ENCODE assay signal across 8 cellular contexts in genomic region chr9:71647094-71647591, GRCh38.
DNase-seq lines count a peak whose midpoint lies in the region; ATAC-seq and TF ChIP-seq lines count a peak whose summit lies in the region.

No MANE protein-coding gene starts in this region.

- H3K9me2 ChIP-seq in SK-N-SH = no peaks in the 10 kb centered on the region

- H3K27ac ChIP-seq in HEK293 (ENCODE audit: extremely low read depth, low read depth, low read length) = no peak overlapping the region
- no peak overlapping the region for H3K27ac ChIP-seq in SK-N-SH (ENCODE audit: low read depth in 2 of 2, low read length in 1 of 2)

- CTCF ChIA-PET in HEK293 (lab: Yijun Ruan, JAX) (interaction anchor here (0.6 to 2.4 kb wide), 6 partner anchors 34 to 624 kb away, joined by 3 to 8 read pairs (median 6); no protein-coding TSS in a partner anchor), SK-N-SH (lab: Yijun Ruan, JAX) (interaction anchor here (0.6 kb wide), 1 partner anchor 93 kb away, joined by 3 read pairs; no protein-coding TSS in a partner anchor)

- H3K9ac ChIP-seq in SK-N-SH = no peak overlapping the region

- peaks cover 8 to 31% (median 11%) of the 10 kb centered on the region in 4 donors for H3K4me1 Mint-ChIP-seq in naive thymus-derived CD8-positive, alpha-beta T cell

- H3K4me3 ChIP-seq in HEK293 (ENCODE audit: low read depth, low read length) (no peak overlapping the region), SK-N-SH (ENCODE audit: low read depth in 2 of 2, low read length in 1 of 2) (no peak overlapping the region; a peak in 1 of 4 replicates), epithelial cell of proximal tubule (ENCODE audit: low read depth, low read length) (no peak overlapping the region)

- POLR2A ChIA-PET in HEK293 (lab: Yijun Ruan, JAX) (interaction anchor here (1.1 to 1.3 kb wide), 3 partner anchors 9 to 121 kb away, joined by 3 to 6 read pairs (median 4); partner anchors contain the start of gene CEMIP2), SK-N-SH (lab: Yijun Ruan, JAX) (no interaction called here)
- POLR2A ChIA-PET in naive thymus-derived CD8-positive, alpha-beta T cell (lab: Charles Lee) = interaction anchor here (0.6 to 1.6 kb wide), 3 partner anchors 37 to 880 kb away, joined by 3 to 4 read pairs (median 3); no protein-coding TSS in a partner anchor

- no peak for TF ChIP-seq EP300 in SK-N-SH (IDR thresholded peaks at IDR 0.05; ENCODE audit: borderline replicate concordance in 1 of 2, low read depth in 1 of 2, low read length in 1 of 2)

- TF ChIP-seq RAD21 in SK-N-SH (IDR thresholded peaks at IDR 0.05; ENCODE audit: low read length) = no peak

- no peaks in the 10 kb centered on the region for H3K4me1 ChIP-seq in HEK293 (ENCODE audit: control insufficient read depth, insufficient read depth, low read length)
- H3K4me1 ChIP-seq in SK-N-SH (ENCODE audit: control insufficient read depth in 1 of 2, insufficient read depth in 2 of 2, low read depth in 1 of 2, low read length in 1 of 2) = peaks cover 0 to 11% of the 10 kb centered on the region in 2 experiments; a peak in 1 of 4 replicates

- peaks cover 17% of the 10 kb centered on the region; the same call in 1 of the 2 replicates for H3K27me3 ChIP-seq in SK-N-SH (ENCODE audit: insufficient read depth)

- peak overlapping the region; percentile 30 to 78 (median 61) for H3K4me3 Mint-ChIP-seq in naive thymus-derived CD8-positive, alpha-beta T cell

- 15% methylated on average over 7 of the region's 7 CpGs for WGBS in SK-N-SH (ENCODE audit: low lambda C conversion rate)

- TF ChIP-seq CTCF in HEK293 (tag by site-specific recombination; IDR thresholded peaks at IDR 0.05) (no peak), SK-N-SH (IDR thresholded peaks at IDR 0.05) (no peak), epithelial cell of proximal tubule (conservative IDR thresholded peaks at IDR 0.05; ENCODE audit: low read depth, low read length) (no peak), GM20000 (IDR thresholded peaks at IDR 0.05; ENCODE audit: extremely low read depth, missing control alignments) (no peak)

- DNase-seq in Daoy (ENCODE audit: low read depth) (peak; percentile 92), SK-N-SH (no peak), epithelial cell of proximal tubule (ENCODE audit: low read depth) (peak; percentile 3), NCI-H510A (lab: John Stamatoyannopoulos, UW) (no peak), NCI-H1048 (lab: John Stamatoyannopoulos, UW) (no peak), GM20000 (ENCODE audit: low spot score) (no peak)
- DNase-seq in naive thymus-derived CD8-positive, alpha-beta T cell = peak in 3 of 10 donors; percentile 2 to 12 (median 6)

- peaks cover 1 to 23% (median 6%) of the 10 kb centered on the region in 5 donors for H3K27me3 Mint-ChIP-seq in naive thymus-derived CD8-positive, alpha-beta T cell

- no peaks in the 10 kb centered on the region for H3K36me3 ChIP-seq in HEK293 (ENCODE audit: control insufficient read depth in 2 of 2, insufficient read depth in 1 of 2, low read length in 2 of 2)
- no peaks in the 10 kb centered on the region for H3K36me3 ChIP-seq in SK-N-SH (replicated peaks in 1 of 2; ENCODE audit: control insufficient read depth in 1 of 2, insufficient read depth in 2 of 2, low read length in 1 of 2)

- H3F3A ChIP-seq in SK-N-SH (replicated peaks; ENCODE audit: insufficient read depth) = no peaks in the 10 kb centered on the region

- H3K9me3 ChIP-seq in HEK293 (ENCODE audit: control insufficient read depth, insufficient read depth, low read depth, low read length) = no peaks in the 10 kb centered on the region
- H3K9me3 ChIP-seq in SK-N-SH = no peaks in the 10 kb centered on the region

- no peaks in the 10 kb centered on the region for H3K79me2 ChIP-seq in SK-N-SH (ENCODE audit: insufficient read depth)

- H3K9me3 Mint-ChIP-seq in naive thymus-derived CD8-positive, alpha-beta T cell = no peaks in the 10 kb centered on the region

- peak overlapping the region in 3 of 10 donors; percentile 21 to 43 (median 39) for H3K27ac Mint-ChIP-seq in naive thymus-derived CD8-positive, alpha-beta T cell

- no peaks in the 10 kb centered on the region for H4K20me1 ChIP-seq in SK-N-SH (ENCODE audit: insufficient read depth)

- peaks cover 0 to 3% (median 0%) of the 10 kb centered on the region in 3 donors for H3K36me3 Mint-ChIP-seq in naive thymus-derived CD8-positive, alpha-beta T cell

- no peak for ATAC-seq in naive thymus-derived CD8-positive, alpha-beta T cell

- peak overlapping the region; percentile 59 for H3K4me2 ChIP-seq in SK-N-SH

- H2AFZ ChIP-seq in SK-N-SH (ENCODE audit: low read depth) = no peak overlapping the region

TF ChIP-seq in HEK293, 187 proteins besides CTCF, POLR2A, EP300 and RAD21 (continues in another document):
- TF ChIP-seq, protein P1, sequence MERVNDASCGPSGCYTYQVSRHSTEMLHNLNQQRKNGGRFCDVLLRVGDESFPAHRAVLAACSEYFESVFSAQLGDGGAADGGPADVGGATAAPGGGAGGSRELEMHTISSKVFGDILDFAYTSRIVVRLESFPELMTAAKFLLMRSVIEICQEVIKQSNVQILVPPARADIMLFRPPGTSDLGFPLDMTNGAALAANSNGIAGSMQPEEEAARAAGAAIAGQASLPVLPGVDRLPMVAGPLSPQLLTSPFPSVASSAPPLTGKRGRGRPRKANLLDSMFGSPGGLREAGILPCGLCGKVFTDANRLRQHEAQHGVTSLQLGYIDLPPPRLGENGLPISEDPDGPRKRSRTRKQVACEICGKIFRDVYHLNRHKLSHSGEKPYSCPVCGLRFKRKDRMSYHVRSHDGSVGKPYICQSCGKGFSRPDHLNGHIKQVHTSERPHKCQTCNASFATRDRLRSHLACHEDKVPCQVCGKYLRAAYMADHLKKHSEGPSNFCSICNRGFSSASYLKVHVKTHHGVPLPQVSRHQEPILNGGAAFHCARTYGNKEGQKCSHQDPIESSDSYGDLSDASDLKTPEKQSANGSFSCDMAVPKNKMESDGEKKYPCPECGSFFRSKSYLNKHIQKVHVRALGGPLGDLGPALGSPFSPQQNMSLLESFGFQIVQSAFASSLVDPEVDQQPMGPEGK (tag by site-specific recombination; IDR thresholded peaks at IDR 0.05) = no peak

TF ChIP-seq in SK-N-SH, 30 proteins besides CTCF, POLR2A, EP300 and RAD21:
- TF ChIP-seq SIN3A (IDR thresholded peaks at IDR 0.05; ENCODE audit: borderline replicate concordance, low read depth, low read length) (no peak), FOSL2 (IDR thresholded peaks at IDR 0.05; ENCODE audit: borderline replicate concordance, low read depth) (peak; percentile 24; the same call in 1 of the 2 replicates), NFIC (IDR thresholded peaks at IDR 0.05; ENCODE audit: borderline replicate concordance) (peak; percentile 56; the same call in 1 of the 2 replicates)

Comparison
In these comparisons a context has a peak if more than half of its experiments do, and no peak if none do; other contexts are left out.
1. DNase-seq: peak in Daoy (single experiment) and epithelial cell of proximal tubule (single experiment); none in SK-N-SH (single experiment), NCI-H510A (single experiment), NCI-H1048 (single experiment) and GM20000 (single experiment).